In genomic region chr18:65762556-65762955, GRCh38 we compare ENCODE assay signal across 20 cellular contexts. TPM values are rescaled to one million over a fixed set of nuclear protein-coding genes. Genes with fewer than 3 reads are reported as not detected.
DNase-seq lines count a peak whose midpoint lies in the region; ATAC-seq and TF ChIP-seq lines count a peak whose summit lies in the region.
"Had no signal": no experiment of that assay in that cellular context is flagged by ENCODE, and none has a peak within 500 bp of the region (broad histone marks: within the 10 kb centered on the region; RNA-seq: fewer than 3 reads in every experiment).

No MANE protein-coding gene starts in this region.

- no peak for ATAC-seq in HG02763 (IDR thresholded peaks at IDR 0.05; ENCODE audit: unreplicated experiment)
- ATAC-seq in activated CD8-positive, alpha-beta memory T cell treated with anti-CD3 and anti-CD28 coated beads, Interleukin-2, amount 10 ng/mL, durations not matched to agents 7 days and 5 days: no peak
- ATAC-seq: GM12878, HepG2, PC-3, SK-N-SH treated with all-trans-retinoic acid at 6 μM for 48 hours had no signal

- no peaks in the 10 kb centered on the region for H3K9me3 Mint-ChIP-seq in brain
- peaks cover 2% of the 10 kb centered on the region for H3K9me3 Mint-ChIP-seq in activated CD8-positive, alpha-beta memory T cell treated with anti-CD3 and anti-CD28 coated beads, Interleukin-2, amount 10 ng/mL, durations not matched to agents 7 days and 5 days (ENCODE audit: low read depth)

- H2BK5ac ChIP-seq in trophoblast cell (ENCODE audit: low read depth, low read length, poor library complexity): no peak overlapping the region

- H3K4me1 Mint-ChIP-seq in brain: peaks cover 18% of the 10 kb centered on the region
- H3K4me1 Mint-ChIP-seq in activated CD8-positive, alpha-beta memory T cell treated with anti-CD3 and anti-CD28 coated beads, Interleukin-2, amount 10 ng/mL, durations not matched to agents 7 days and 5 days: no peaks in the 10 kb centered on the region
- H3K4me1 Mint-ChIP-seq: CD8-positive, alpha-beta memory T cell had no signal

- H3K36me3 Mint-ChIP-seq in brain: peaks cover 4% of the 10 kb centered on the region
- no peaks in the 10 kb centered on the region for H3K36me3 Mint-ChIP-seq in activated CD8-positive, alpha-beta memory T cell treated with anti-CD3 and anti-CD28 coated beads, Interleukin-2, amount 10 ng/mL, durations not matched to agents 7 days and 5 days
- H3K36me3 Mint-ChIP-seq: CD8-positive, alpha-beta memory T cell had no signal

- H3K4ac ChIP-seq in trophoblast cell (ENCODE audit: low read depth, low read length): no peak overlapping the region

- H3K18ac ChIP-seq in trophoblast cell (ENCODE audit: low read length): no peak overlapping the region

- no peak overlapping the region for H3K9ac ChIP-seq in trophoblast cell (ENCODE audit: low read length)

- H3K4me3 Mint-ChIP-seq in brain: no peak overlapping the region
- H3K4me3 Mint-ChIP-seq in activated CD8-positive, alpha-beta memory T cell treated with anti-CD3 and anti-CD28 coated beads, Interleukin-2, amount 10 ng/mL, durations not matched to agents 7 days and 5 days: no peak overlapping the region
- H3K4me3 Mint-ChIP-seq: CD8-positive, alpha-beta memory T cell had no signal

- peaks cover 10% of the 10 kb centered on the region for H3K27me3 Mint-ChIP-seq in brain
- H3K27me3 Mint-ChIP-seq in activated CD8-positive, alpha-beta memory T cell treated with anti-CD3 and anti-CD28 coated beads, Interleukin-2, amount 10 ng/mL, durations not matched to agents 7 days and 5 days: no peaks in the 10 kb centered on the region
- H3K27me3 Mint-ChIP-seq: CD8-positive, alpha-beta memory T cell had no signal

- H3K27ac ChIP-seq in trophoblast cell (ENCODE audit: low read depth, low read length): peak overlapping the region; percentile 61

- WGBS in trophoblast cell (ENCODE audit: extremely low coverage, insufficient coverage, insufficient read length): no CpG with 5 or more reads among the region's 2 CpGs

- H2BK12ac ChIP-seq in trophoblast cell (ENCODE audit: low read length): no peak overlapping the region

- no peak overlapping the region for H2AK5ac ChIP-seq in trophoblast cell (ENCODE audit: low read length)

- H3K79me2 ChIP-seq in trophoblast cell (ENCODE audit: control insufficient read depth, insufficient read depth, low read length, poor library complexity): no peaks in the 10 kb centered on the region

- H2AFZ ChIP-seq in trophoblast cell (ENCODE audit: insufficient read depth, low read length, poor library complexity): no peak overlapping the region

- no peaks in the 10 kb centered on the region for H3K79me1 ChIP-seq in trophoblast cell (ENCODE audit: low read length)

- CTCF ChIA-PET in activated CD8-positive, alpha-beta memory T cell treated with anti-CD3 and anti-CD28 coated beads, Interleukin-2, amount 10 ng/mL, durations not matched to agents 7 days and 5 days (lab: Charles Lee): no interaction called here

- no peak overlapping the region for H3K4me3 ChIP-seq in trophoblast cell (ENCODE audit: low read depth, low read length)
- H3K4me3 ChIP-seq: GM12878 had no signal

- H3K23ac ChIP-seq in trophoblast cell (ENCODE audit: low read length): no peak overlapping the region

- TF ChIP-seq CTCF in brain (conservative IDR thresholded peaks at IDR 0.05): no peak

- no peak overlapping the region for H4K12ac ChIP-seq in trophoblast cell (ENCODE audit: low read depth, low read length)

- H3K4me2 ChIP-seq in trophoblast cell (ENCODE audit: low read length): no peak overlapping the region

- no peak overlapping the region for H2BK120ac ChIP-seq in trophoblast cell (ENCODE audit: insufficient read depth, low read length, poor library complexity)

- H3K27me3 ChIP-seq in trophoblast cell (ENCODE audit: insufficient read depth, low read length): no peaks in the 10 kb centered on the region

- H3K4me1 ChIP-seq in trophoblast cell (ENCODE audit: control insufficient read depth in 1 of 2, insufficient read depth in 2 of 2, low read length in 2 of 2): peaks cover 0 to 2% of the 10 kb centered on the region in 2 experiments

- no peak overlapping the region for H3K14ac ChIP-seq in trophoblast cell (ENCODE audit: low read length)

- DNase-seq in ELF-1 (ENCODE audit: low read depth, low spot score) (peak; percentile 10), NCI-H2227 (lab: John Stamatoyannopoulos, UW; ENCODE audit: unreplicated experiment) (peak; percentile 36), trophoblast cell (no peak), germinal center (ENCODE audit: low spot score) (no peak)
- no peak for DNase-seq in activated CD8-positive, alpha-beta memory T cell treated with anti-CD3 and anti-CD28 coated beads, Interleukin-2, amount 10 ng/mL, durations not matched to agents 7 days and 5 days
- DNase-seq: ACHN; CD8-positive, alpha-beta memory T cell; GF-D8; GOT3; KBM-7; NCI-H774; PC-3; RPMI8226; SHP77 treated with DMSO at 0.1 percent for 48 hours; T-helper 1 cell had no signal

- no peaks in the 10 kb centered on the region for H3K36me3 ChIP-seq in trophoblast cell (ENCODE audit: control insufficient read depth in 1 of 2, insufficient read depth in 2 of 2, low read length in 2 of 2)

- H4K91ac ChIP-seq in trophoblast cell (ENCODE audit: low read depth, low read length): no peak overlapping the region

- H3K9me3 ChIP-seq in trophoblast cell (ENCODE audit: insufficient read depth, low read depth, low read length): no peaks in the 10 kb centered on the region

- no peak overlapping the region for H4K8ac ChIP-seq in trophoblast cell (ENCODE audit: low read depth, low read length)

- peak overlapping the region in 3 of 5 experiments; percentile 30 to 81 (median 57) for H3K27ac Mint-ChIP-seq in brain
- no peak overlapping the region for H3K27ac Mint-ChIP-seq in activated CD8-positive, alpha-beta memory T cell treated with anti-CD3 and anti-CD28 coated beads, Interleukin-2, amount 10 ng/mL, durations not matched to agents 7 days and 5 days
- H3K27ac Mint-ChIP-seq: CD8-positive, alpha-beta memory T cell had no signal

RNA-seq across cellular contexts. Expression of gene CDH7, which starts 11.7 kb away (rescaled TPM):
- 0.10 TPM for polyA plus RNA-seq in brain (ENCODE audit: insufficient read depth, low read depth, low replicate concordance)
- polyA plus RNA-seq in trophoblast cell (2013): 0.73 and 0.76 TPM in 2 replicates
- not detected for total RNA-seq in activated CD8-positive, alpha-beta memory T cell treated with anti-CD3 and anti-CD28 coated beads, Interleukin-2, amount 10 ng/mL, durations not matched to agents 7 days and 5 days
- total RNA-seq: CD8-positive, alpha-beta memory T cell; GM12878; HepG2 had no signal
- polyA plus RNA-seq: CD8-positive, alpha-beta memory T cell; HepG2 had no signal

Comparison
In these comparisons a context has a peak if more than half of its experiments do, and no peak if none do; other contexts are left out.
1. DNase-seq: peak in ELF-1 (single experiment) and NCI-H2227 (single experiment); none in trophoblast cell (0 of 2), activated CD8-positive, alpha-beta memory T cell treated with anti-CD3 and anti-CD28 coated beads, Interleukin-2, amount 10 ng/mL, durations not matched to agents 7 days and 5 days (single experiment) and germinal center (single experiment).